In the genomic region with DNA sequence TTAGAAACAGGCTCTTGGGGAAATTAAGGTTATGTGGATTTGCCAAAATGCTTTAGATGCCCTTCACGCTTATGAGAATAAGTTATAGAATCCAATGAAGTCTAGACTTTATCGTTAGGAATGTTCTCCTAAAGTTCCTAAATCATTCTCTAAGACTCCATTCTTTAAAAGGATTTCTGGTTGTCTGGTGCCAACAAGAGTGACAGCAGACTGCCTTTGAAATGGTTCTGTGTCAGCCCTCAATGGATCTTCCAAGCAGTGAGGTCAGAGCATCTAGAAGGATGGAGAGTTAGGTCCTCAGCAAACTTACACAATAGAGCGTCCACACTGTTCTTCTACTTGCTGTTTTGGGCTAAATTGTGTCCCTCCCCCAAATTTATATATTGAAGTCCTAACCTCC, we compare ENCODE assay signal across 36 cellular contexts.
"Had no signal": no experiment of that assay in that cellular context is flagged by ENCODE, and none has a peak within 500 bp of the region (broad histone marks: within the 10 kb centered on the region; RNA-seq: fewer than 3 reads in every experiment).

No MANE protein-coding gene starts in this region.

- H3K27me3 Mint-ChIP-seq: activated naive CD4-positive, alpha-beta T cell treated with anti-CD3 and anti-CD28 coated beads, Interleukin-2, amount 10 ng/mL, durations not matched to agents 7 days and 5 days had no signal

- H3K36me3 Mint-ChIP-seq: activated naive CD4-positive, alpha-beta T cell treated with anti-CD3 and anti-CD28 coated beads, Interleukin-2, amount 10 ng/mL, durations not matched to agents 7 days and 5 days; activated naive CD4-positive, alpha-beta T cell treated with anti-CD3 and anti-CD28 coated beads, Interleukin-2, amount 50 U/mL, for 24 hours; activated naive CD4-positive, alpha-beta T cell treated with anti-CD3 and anti-CD28 coated beads, Interleukin-2, amount 50 U/mL, for 72 hours; activated naive CD8-positive, alpha-beta T cell; activated naive CD8-positive, alpha-beta T cell treated with anti-CD3 and anti-CD28 coated beads for 36 hours; brain had no signal

- H3K4me3 Mint-ChIP-seq: activated naive CD4-positive, alpha-beta T cell treated with anti-CD3 and anti-CD28 coated beads for 36 hours; activated naive CD4-positive, alpha-beta T cell treated with anti-CD3 and anti-CD28 coated beads, Interleukin-2, amount 10 ng/mL, durations not matched to agents 7 days and 5 days; activated naive CD4-positive, alpha-beta T cell treated with anti-CD3 and anti-CD28 coated beads, Interleukin-2, amount 50 U/mL, for 24 hours; activated naive CD8-positive, alpha-beta T cell; activated naive CD8-positive, alpha-beta T cell treated with anti-CD3 and anti-CD28 coated beads for 36 hours; activated naive CD8-positive, alpha-beta T cell treated with anti-CD3 and anti-CD28 coated beads, Interleukin-2, amount 10 ng/mL, durations not matched to agents 7 days and 5 days; activated naive CD8-positive, alpha-beta T cell treated with anti-CD3 and anti-CD28 coated beads, Interleukin-2, amount 50 U/mL, for 24 hours; activated T-cell treated with anti-CD3 and anti-CD28 coated beads, Interleukin-2, amount 50 U/mL, for 24 hours; activated T-cell treated with anti-CD3 and anti-CD28 coated beads, Interleukin-2, amount 50 U/mL, for 4 hours; activated T-cell treated with anti-CD3 and anti-CD28 coated beads, Interleukin-2, amount 50 U/mL, for 72 hours; activated T-helper 1 cell treated with anti-CD3 and anti-CD28 coated beads, Interleukin-12 subunit alpha, Interleukin-12 subunit beta, Interleukin-2, Interleukin-4 antibody, amounts not matched to agents 30 ng/mL and 10 ng/mL and 1 ng/mL, durations not matched to agents 14 hours and 24 hours and 36 hours; activated T-helper 17 cell treated with anti-CD3 and anti-CD28 coated beads, Interleukin-2, amount 50 U/mL, for 72 hours; brain; central memory CD8-positive, alpha-beta T cell had no signal

- ATAC-seq: activated naive CD4-positive, alpha-beta T cell treated with anti-CD3 and anti-CD28 coated beads, Interleukin-2, amount 50 U/mL, for 72 hours; activated naive CD8-positive, alpha-beta T cell treated with anti-CD3 and anti-CD28 coated beads, Interleukin-2, amount 50 U/mL, for 24 hours; activated T-cell treated with anti-CD3 and anti-CD28 coated beads, Interleukin-2, amount 50 U/mL, for 4 hours; activated T-cell treated with anti-CD3 and anti-CD28 coated beads, Interleukin-2, amount 50 U/mL, for 72 hours; activated T-helper 17 cell treated with anti-CD3 and anti-CD28 coated beads, Interleukin-2, amount 50 U/mL, for 72 hours; body of pancreas had no signal

- H3K36me3 ChIP-seq: adrenal gland, ascending aorta, brain microvascular endothelial cell, breast epithelium, cardiac muscle cell had no signal

- H3K4me1 ChIP-seq: adrenal gland, ascending aorta, body of pancreas, breast epithelium had no signal

- H3K9me3 Mint-ChIP-seq: activated naive CD4-positive, alpha-beta T cell treated with anti-CD3 and anti-CD28 coated beads for 36 hours; activated naive CD4-positive, alpha-beta T cell treated with anti-CD3 and anti-CD28 coated beads, Interleukin-2, amount 10 ng/mL, durations not matched to agents 7 days and 5 days; activated naive CD4-positive, alpha-beta T cell treated with anti-CD3 and anti-CD28 coated beads, Interleukin-2, amount 50 U/mL, for 24 hours; activated naive CD8-positive, alpha-beta T cell treated with anti-CD3 and anti-CD28 coated beads for 36 hours; activated naive CD8-positive, alpha-beta T cell treated with anti-CD3 and anti-CD28 coated beads, Interleukin-2, amount 10 ng/mL, durations not matched to agents 7 days and 5 days; activated naive CD8-positive, alpha-beta T cell treated with anti-CD3 and anti-CD28 coated beads, Interleukin-2, amount 50 U/mL, for 24 hours; activated T-cell treated with anti-CD3 and anti-CD28 coated beads, Interleukin-2, amount 50 U/mL, for 4 hours; activated T-helper 17 cell treated with anti-CD3 and anti-CD28 coated beads, Interleukin-2, amount 50 U/mL, for 72 hours; central memory CD8-positive, alpha-beta T cell had no signal

- DNase-seq: activated effector memory CD4-positive, alpha-beta T cell treated with anti-CD3 and anti-CD28 coated beads, Interleukin-2, amount 50 U/mL, for 16 hours; activated effector memory CD4-positive, alpha-beta T cell treated with Interleukin-2 at 50 U/mL for 16 hours; activated gamma-delta T cell; activated gamma-delta T cell treated with Interleukin-2 at 50 U/mL for 16 hours; activated naive CD4-positive, alpha-beta T cell; activated naive CD4-positive, alpha-beta T cell treated with anti-CD3 and anti-CD28 coated beads for 36 hours; activated naive CD4-positive, alpha-beta T cell treated with anti-CD3 and anti-CD28 coated beads, Interleukin-2, amount 10 ng/mL, durations not matched to agents 7 days and 5 days; activated naive CD4-positive, alpha-beta T cell treated with anti-CD3 and anti-CD28 coated beads, Interleukin-2, amount 50 U/mL, for 16 hours; activated naive CD4-positive, alpha-beta T cell treated with Interleukin-2 at 50 U/mL for 16 hours; activated naive CD8-positive, alpha-beta T cell treated with anti-CD3 and anti-CD28 coated beads for 36 hours; activated naive CD8-positive, alpha-beta T cell treated with anti-CD3 and anti-CD28 coated beads, Interleukin-2, amount 10 ng/mL, durations not matched to agents 7 days and 5 days; activated naive CD8-positive, alpha-beta T cell treated with anti-CD3 and anti-CD28 coated beads, Interleukin-2, amount 50 U/mL, for 24 hours; activated T-cell treated with anti-CD3 and anti-CD28 coated beads, Interleukin-2, amount 50 U/mL, for 24 hours; activated T-cell treated with anti-CD3 and anti-CD28 coated beads, Interleukin-2, amount 50 U/mL, for 4 hours; activated T-cell treated with anti-CD3 and anti-CD28 coated beads, Interleukin-2, amount 50 U/mL, for 48 hours; activated T-cell treated with anti-CD3 and anti-CD28 coated beads, Interleukin-2, amount 50 U/mL, for 72 hours; adrenal gland; amniotic stem cell; amygdala; aorta; body of pancreas; brain microvascular endothelial cell; caudate nucleus; central memory CD4-positive, alpha-beta T cell; cerebellar nuclear complex had no signal

- H3K4me1 Mint-ChIP-seq: activated naive CD4-positive, alpha-beta T cell treated with anti-CD3 and anti-CD28 coated beads, Interleukin-2, amount 10 ng/mL, durations not matched to agents 7 days and 5 days; activated naive CD4-positive, alpha-beta T cell treated with anti-CD3 and anti-CD28 coated beads, Interleukin-2, amount 50 U/mL, for 24 hours; activated naive CD8-positive, alpha-beta T cell treated with anti-CD3 and anti-CD28 coated beads, Interleukin-2, amount 10 ng/mL, durations not matched to agents 7 days and 5 days; activated naive CD8-positive, alpha-beta T cell treated with anti-CD3 and anti-CD28 coated beads, Interleukin-2, amount 50 U/mL, for 24 hours; brain; central memory CD8-positive, alpha-beta T cell had no signal

- H3K27ac Mint-ChIP-seq: activated naive CD4-positive, alpha-beta T cell treated with anti-CD3 and anti-CD28 coated beads for 36 hours; activated naive CD4-positive, alpha-beta T cell treated with anti-CD3 and anti-CD28 coated beads, Interleukin-2, amount 10 ng/mL, durations not matched to agents 7 days and 5 days; activated naive CD4-positive, alpha-beta T cell treated with anti-CD3 and anti-CD28 coated beads, Interleukin-2, amount 50 U/mL, for 24 hours; activated naive CD4-positive, alpha-beta T cell treated with anti-CD3 and anti-CD28 coated beads, Interleukin-2, amount 50 U/mL, for 72 hours; activated naive CD8-positive, alpha-beta T cell; activated naive CD8-positive, alpha-beta T cell treated with anti-CD3 and anti-CD28 coated beads for 36 hours; activated naive CD8-positive, alpha-beta T cell treated with anti-CD3 and anti-CD28 coated beads, Interleukin-2, amount 10 ng/mL, durations not matched to agents 7 days and 5 days; activated naive CD8-positive, alpha-beta T cell treated with anti-CD3 and anti-CD28 coated beads, Interleukin-2, amount 50 U/mL, for 24 hours; activated T-cell treated with anti-CD3 and anti-CD28 coated beads, Interleukin-2, amount 50 U/mL, for 24 hours; activated T-cell treated with anti-CD3 and anti-CD28 coated beads, Interleukin-2, amount 50 U/mL, for 72 hours; activated T-helper 1 cell treated with anti-CD3 and anti-CD28 coated beads, Interleukin-12 subunit alpha, Interleukin-12 subunit beta, Interleukin-2, Interleukin-4 antibody, amounts not matched to agents 30 ng/mL and 10 ng/mL and 1 ng/mL, durations not matched to agents 14 hours and 24 hours and 36 hours; activated T-helper 17 cell treated with anti-CD3 and anti-CD28 coated beads, Interleukin-2, amount 50 U/mL, for 72 hours; activated T-helper 2 cell treated with anti-CD3 and anti-CD28 coated beads, Interferon-gamma antibody, Interleukin-2, Interleukin-4, amounts not matched to agents 10 μg/mL and 5 μg/mL and 100 μg/mL, durations not matched to agents 14 hours and 24 hours and 36 hours; brain had no signal

- H3K9me3 ChIP-seq: adrenal gland, ascending aorta, body of pancreas had no signal

- H3K4me3 ChIP-seq: adrenal gland, ascending aorta, body of pancreas, breast epithelium, cardiac muscle cell had no signal

- H3K27ac ChIP-seq: adrenal gland, ascending aorta, body of pancreas, brain microvascular endothelial cell, breast epithelium, cardiac muscle cell had no signal
